In the genomic region with DNA sequence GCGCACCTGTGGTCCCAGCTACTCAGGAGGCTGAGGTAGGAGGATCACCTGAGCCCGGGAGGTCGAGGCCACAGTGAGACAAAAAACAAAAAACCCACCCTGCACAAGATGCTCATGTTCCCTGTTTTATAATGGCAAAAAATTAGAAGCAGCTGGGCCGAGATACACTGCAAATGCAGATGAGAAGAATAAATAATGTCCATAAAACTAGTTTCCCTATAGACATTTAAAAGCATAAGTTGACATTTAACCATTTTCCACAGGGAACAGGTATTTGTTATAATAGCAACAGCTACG, we compare ENCODE assay signal across 1 cellular context.
TF ChIP-seq lines count a peak whose summit lies in the region.

No MANE protein-coding gene starts in this region.

TF ChIP-seq in HepG2, 621 proteins besides CTCF, POLR2A, EP300 and RAD21 (continues in another document):
- TF ChIP-seq PREB (CRISPR knock-in tag; IDR thresholded peaks at IDR 0.05) (no peak), HINFP (CRISPR knock-in tag; IDR thresholded peaks at IDR 0.05; ENCODE audit: low read depth) (no peak), MBNL3 (CRISPR knock-in tag; conservative IDR thresholded peaks at IDR 0.05) (no peak), RFXAP (CRISPR knock-in tag; IDR thresholded peaks at IDR 0.05; ENCODE audit: borderline replicate concordance) (no peak), ZNF615 (CRISPR knock-in tag; IDR thresholded peaks at IDR 0.05; ENCODE audit: borderline replicate concordance) (no peak), ZNF891 (CRISPR knock-in tag; IDR thresholded peaks at IDR 0.05) (0 out of 2 replicates have a peak, but pooled peaks have one; percentile 6), ZNF512 (CRISPR knock-in tag; IDR thresholded peaks at IDR 0.05) (no peak), ARNT2 (CRISPR knock-in tag; IDR thresholded peaks at IDR 0.05; ENCODE audit: low read depth) (no peak), ASH2L (IDR thresholded peaks at IDR 0.05; ENCODE audit: insufficient read length, low read depth, low read length) (no peak), NFKB2 (CRISPR knock-in tag; IDR thresholded peaks at IDR 0.05; ENCODE audit: borderline replicate concordance) (no peak), TEAD2 (CRISPR knock-in tag; IDR thresholded peaks at IDR 0.05) (no peak), PRDM10 (CRISPR knock-in tag; IDR thresholded peaks at IDR 0.05; ENCODE audit: low read depth) (no peak), ZNF350 (CRISPR knock-in tag; IDR thresholded peaks at IDR 0.05; ENCODE audit: borderline replicate concordance, low read depth) (peak; percentile 0; the same call in 1 of the 2 replicates), ZNF234 (CRISPR knock-in tag; conservative IDR thresholded peaks at IDR 0.05) (no peak), ZNF770 (CRISPR knock-in tag; IDR thresholded peaks at IDR 0.05) (peak; percentile 88; the same call in 1 of the 2 replicates), ATAD3A (CRISPR knock-in tag; IDR thresholded peaks at IDR 0.05) (no peak), DMAP1 (CRISPR knock-in tag; IDR thresholded peaks at IDR 0.05) (no peak), ZNF460 (CRISPR knock-in tag; IDR thresholded peaks at IDR 0.05; ENCODE audit: borderline replicate concordance) (peak; percentile 99; the same call in 1 of the 2 replicates), ARID2 (CRISPR knock-in tag; IDR thresholded peaks at IDR 0.05; ENCODE audit: borderline replicate concordance) (no peak), ZNF264 (CRISPR knock-in tag; IDR thresholded peaks at IDR 0.05) (peak; percentile 40; the same call in 1 of the 2 replicates), ZNF224 (CRISPR knock-in tag; IDR thresholded peaks at IDR 0.05) (0 out of 2 replicates have a peak, but pooled peaks have one; percentile 11), ZNF646 (CRISPR knock-in tag; IDR thresholded peaks at IDR 0.05) (0 out of 2 replicates have a peak, but pooled peaks have one; percentile 23), ZNF670 (CRISPR knock-in tag; IDR thresholded peaks at IDR 0.05; ENCODE audit: borderline replicate concordance) (0 out of 2 replicates have a peak, but pooled peaks have one; percentile 46), ZMAT3 (CRISPR knock-in tag; conservative IDR thresholded peaks at IDR 0.05) (0 out of 2 replicates have a peak, but pooled peaks have one; percentile 68), TBL1XR1 (IDR thresholded peaks at IDR 0.05; ENCODE audit: borderline replicate concordance, low read length, partially characterized antibody) (no peak), GLI4 (CRISPR knock-in tag; IDR thresholded peaks at IDR 0.05; ENCODE audit: borderline replicate concordance) (no peak), NR2F6 (IDR thresholded peaks at IDR 0.05) (no peak), NR2F6 (CRISPR knock-in tag; IDR thresholded peaks at IDR 0.05) (no peak), PRMT3 (CRISPR knock-in tag; IDR thresholded peaks at IDR 0.05; ENCODE audit: borderline replicate concordance, low read depth) (no peak), CREB1 (IDR thresholded peaks at IDR 0.05) (no peak), CREB1 (CRISPR knock-in tag; IDR thresholded peaks at IDR 0.05) (no peak), RARG (CRISPR knock-in tag; IDR thresholded peaks at IDR 0.05; ENCODE audit: low read depth) (no peak), ZNF782 (CRISPR knock-in tag; IDR thresholded peaks at IDR 0.05; ENCODE audit: borderline replicate concordance) (no peak), ZNF24 (IDR thresholded peaks at IDR 0.05) (no peak), ZNF33A (CRISPR knock-in tag; IDR thresholded peaks at IDR 0.05; ENCODE audit: borderline replicate concordance) (peak; percentile 54; the same call in 1 of the 2 replicates), ZNF143 (CRISPR knock-in tag; IDR thresholded peaks at IDR 0.05) (no peak)
- TF ChIP-seq, protein P1, sequence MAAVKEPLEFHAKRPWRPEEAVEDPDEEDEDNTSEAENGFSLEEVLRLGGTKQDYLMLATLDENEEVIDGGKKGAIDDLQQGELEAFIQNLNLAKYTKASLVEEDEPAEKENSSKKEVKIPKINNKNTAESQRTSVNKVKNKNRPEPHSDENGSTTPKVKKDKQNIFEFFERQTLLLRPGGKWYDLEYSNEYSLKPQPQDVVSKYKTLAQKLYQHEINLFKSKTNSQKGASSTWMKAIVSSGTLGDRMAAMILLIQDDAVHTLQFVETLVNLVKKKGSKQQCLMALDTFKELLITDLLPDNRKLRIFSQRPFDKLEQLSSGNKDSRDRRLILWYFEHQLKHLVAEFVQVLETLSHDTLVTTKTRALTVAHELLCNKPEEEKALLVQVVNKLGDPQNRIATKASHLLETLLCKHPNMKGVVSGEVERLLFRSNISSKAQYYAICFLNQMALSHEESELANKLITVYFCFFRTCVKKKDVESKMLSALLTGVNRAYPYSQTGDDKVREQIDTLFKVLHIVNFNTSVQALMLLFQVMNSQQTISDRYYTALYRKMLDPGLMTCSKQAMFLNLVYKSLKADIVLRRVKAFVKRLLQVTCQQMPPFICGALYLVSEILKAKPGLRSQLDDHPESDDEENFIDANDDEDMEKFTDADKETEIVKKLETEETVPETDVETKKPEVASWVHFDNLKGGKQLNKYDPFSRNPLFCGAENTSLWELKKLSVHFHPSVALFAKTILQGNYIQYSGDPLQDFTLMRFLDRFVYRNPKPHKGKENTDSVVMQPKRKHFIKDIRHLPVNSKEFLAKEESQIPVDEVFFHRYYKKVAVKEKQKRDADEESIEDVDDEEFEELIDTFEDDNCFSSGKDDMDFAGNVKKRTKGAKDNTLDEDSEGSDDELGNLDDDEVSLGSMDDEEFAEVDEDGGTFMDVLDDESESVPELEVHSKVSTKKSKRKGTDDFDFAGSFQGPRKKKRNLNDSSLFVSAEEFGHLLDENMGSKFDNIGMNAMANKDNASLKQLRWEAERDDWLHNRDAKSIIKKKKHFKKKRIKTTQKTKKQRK (IDR thresholded peaks at IDR 0.05; ENCODE audit: low read length): no peak
